In the genomic region with DNA sequence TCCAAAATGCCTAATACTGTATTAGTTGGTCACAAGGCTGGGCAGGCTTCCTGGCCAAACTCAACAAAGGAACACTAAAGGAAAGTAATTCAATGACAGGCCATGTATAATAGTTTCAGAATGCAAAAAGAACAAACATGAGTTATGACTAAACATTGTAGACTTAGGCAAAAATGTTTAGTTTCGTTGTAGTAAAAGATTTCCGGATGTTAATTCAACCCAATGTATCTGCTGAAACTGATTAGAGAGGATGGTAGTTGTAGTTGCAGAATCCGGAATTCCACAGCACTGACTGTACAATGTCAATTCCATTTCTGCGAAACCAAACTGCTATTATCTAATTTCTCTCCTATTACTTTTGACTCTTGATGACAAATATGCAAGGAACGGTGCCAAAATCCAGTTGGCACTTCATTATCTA, we compare ENCODE assay signal across 15 cellular contexts.
DNase-seq lines count a peak whose midpoint lies in the region; ATAC-seq and TF ChIP-seq lines count a peak whose summit lies in the region.
"Had no signal": no experiment of that assay in that cellular context is flagged by ENCODE, and none has a peak within 500 bp of the region (broad histone marks: within the 10 kb centered on the region; RNA-seq: fewer than 3 reads in every experiment).

No MANE protein-coding gene starts in this region.

- no peak overlapping the region for H3K4me3 Mint-ChIP-seq in chondrocyte (ENCODE audit: unreplicated experiment)
- no peak overlapping the region for H3K4me3 Mint-ChIP-seq in CD4-positive, alpha-beta memory T cell
- H3K4me3 Mint-ChIP-seq: CD14-positive monocyte, neural crest cell had no signal

- peak overlapping the region; percentile 93 for H3K27ac Mint-ChIP-seq in chondrocyte (ENCODE audit: unreplicated experiment)
- no peak overlapping the region for H3K27ac Mint-ChIP-seq in CD4-positive, alpha-beta memory T cell
- H3K27ac Mint-ChIP-seq: activated T-helper 2 cell treated with anti-CD3 and anti-CD28 coated beads, Interferon-gamma antibody, Interleukin-2, Interleukin-4, amounts not matched to agents 10 μg/mL and 5 μg/mL and 100 μg/mL, durations not matched to agents 14 hours and 24 hours and 36 hours; CD14-positive monocyte had no signal

- no peaks in the 10 kb centered on the region for H3K4me1 ChIP-seq in CD4-positive, alpha-beta memory T cell (ENCODE audit: insufficient read depth, low read length)

- H3K9me3 Mint-ChIP-seq in chondrocyte (ENCODE audit: low read depth): no peaks in the 10 kb centered on the region
- H3K9me3 Mint-ChIP-seq in CD4-positive, alpha-beta memory T cell: peaks cover 0 to 5% (median 0%) of the 10 kb centered on the region in 8 donors
- H3K9me3 Mint-ChIP-seq: activated T-helper 2 cell treated with anti-CD3 and anti-CD28 coated beads, Interferon-gamma antibody, Interleukin-2, Interleukin-4, amounts not matched to agents 10 μg/mL and 5 μg/mL and 100 μg/mL, durations not matched to agents 14 hours and 24 hours and 36 hours; neural crest cell had no signal

- no peaks in the 10 kb centered on the region for H3K27me3 Mint-ChIP-seq in chondrocyte (ENCODE audit: low read depth)
- peaks cover 0 to 1% of the 10 kb centered on the region in 2 donors for H3K27me3 Mint-ChIP-seq in CD4-positive, alpha-beta memory T cell

- no peak overlapping the region for H3K27ac ChIP-seq in CD4-positive, alpha-beta memory T cell (ENCODE audit: low read depth, low read length)

- H3K36me3 Mint-ChIP-seq in chondrocyte (ENCODE audit: low read depth): no peaks in the 10 kb centered on the region
- no peaks in the 10 kb centered on the region for H3K36me3 Mint-ChIP-seq in CD4-positive, alpha-beta memory T cell
- H3K36me3 Mint-ChIP-seq: CD14-positive monocyte had no signal

- no peaks in the 10 kb centered on the region for H3K27me3 ChIP-seq in CD4-positive, alpha-beta memory T cell (ENCODE audit: insufficient read depth, low read length)

- no peaks in the 10 kb centered on the region for H3K9me3 ChIP-seq in CD4-positive, alpha-beta memory T cell (ENCODE audit: control insufficient read depth in 1 of 2, low read length in 2 of 2)

- DNase-seq in AG08395 (ENCODE audit: low spot score): peak; percentile 86
- peak; percentile 97 for DNase-seq in M059J (ENCODE audit: low read depth)
- no peak for DNase-seq in chondrocyte (ENCODE audit: low spot score)
- DNase-seq in kidney tubule cell (ENCODE audit: low spot score): peak; percentile 85
- no peak for DNase-seq in stimulated activated naive CD4-positive, alpha-beta T cell (lab: John Stamatoyannopoulos, UW)
- DNase-seq in germinal center (ENCODE audit: low spot score): no peak
- DNase-seq in CD4-positive, alpha-beta memory T cell: no peak
- DNase-seq: NCI-H2081 treated with DMSO at 0.1 percent for 48 hours; RPMI8226; stimulated activated CD4-positive, alpha-beta T cell treated with anti-CD3 and anti-CD28 coated beads, Interleukin-4, amount 100 ng/mL, for 24 hours had no signal

- intact Hi-C loops in CD4-positive, alpha-beta memory T cell (cut with micrococcal nuclease): no loop called here

- no peak overlapping the region for H3K4me3 ChIP-seq in CD4-positive, alpha-beta memory T cell (ENCODE audit: low read length in 2 of 2)

- CTCF ChIA-PET in CD4-positive, alpha-beta memory T cell (lab: Charles Lee; ENCODE audit: partially characterized antibody): no interaction called here

- TF ChIP-seq POLR2A in GM18505 (IDR thresholded peaks at IDR 0.05; ENCODE audit: borderline replicate concordance, extremely low read depth, insufficient read depth, insufficient read length): no peak

- TF ChIP-seq CTCF in chondrocyte (IDR thresholded peaks at IDR 0.05): no peak

- H3K36me3 ChIP-seq in CD4-positive, alpha-beta memory T cell (ENCODE audit: insufficient read depth, low read length): no peaks in the 10 kb centered on the region

- POLR2A ChIA-PET in CD4-positive, alpha-beta memory T cell (lab: Charles Lee; ENCODE audit: partially characterized antibody): no interaction called here

- H3K4me1 Mint-ChIP-seq in chondrocyte (ENCODE audit: low read depth): peaks cover 60% of the 10 kb centered on the region
- H3K4me1 Mint-ChIP-seq in CD4-positive, alpha-beta memory T cell: no peaks in the 10 kb centered on the region
- H3K4me1 Mint-ChIP-seq: CD14-positive monocyte had no signal

- no peak for ATAC-seq in GM18505 (IDR thresholded peaks at IDR 0.05; ENCODE audit: unreplicated experiment)
- ATAC-seq: activated CD4-positive, CD25-positive, alpha-beta regulatory T cell treated with anti-CD3 and anti-CD28 coated beads, Interleukin-2, amount 50 U/mL, for 24 hours had no signal

Comparison
In these comparisons a context has a peak if more than half of its experiments do, and no peak if none do; other contexts are left out.
1. DNase-seq: peak in AG08395 (single experiment), M059J (single experiment) and kidney tubule cell (single experiment); none in chondrocyte (single experiment), stimulated activated naive CD4-positive, alpha-beta T cell (0 of 6), germinal center (single experiment) and CD4-positive, alpha-beta memory T cell (0 of 5).